33 cellular contexts compared by ENCODE assay signal in genomic region chr9:24931894-24932293, GRCh38.
"Had no signal": no experiment of that assay in that cellular context is flagged by ENCODE, and none has a peak within 500 bp of the region (broad histone marks: within the 10 kb centered on the region; RNA-seq: fewer than 3 reads in every experiment).

No MANE protein-coding gene starts in this region.

- H3K9ac ChIP-seq: SK-N-SH had no signal

- H3K9me3 ChIP-seq: MG63, SJSA1, SK-N-SH had no signal

- DNase-seq: Kasumi-1, MG63, NCI-H1048, NCI-H1092 treated with DMSO at 0.1 percent for 48 hours, NCI-H1105 treated with DMSO at 0.1 percent for 48 hours, NCI-H1417, NCI-H1436, NCI-H146, NCI-H1694, NCI-H187, NCI-H1930, NCI-H2029 treated with DMSO at 0.1 percent for 48 hours, NCI-H2081 treated with DMSO at 0.1 percent for 48 hours, NCI-H2107, NCI-H2171, NCI-H226, NCI-H446 treated with DMSO at 0.1 percent for 48 hours, NCI-H510A, NCI-H524, NCI-H526, NCI-H69, NCI-H748 treated with DMSO at 0.1 percent for 48 hours, NCI-H82, OCI-M1, PC-3, Peyer's patch, Right ventricle myocardium superior, RPMI8226, SHP77 treated with DMSO at 0.1 percent for 48 hours, SK-N-SH, SW 1271, T-helper 1 cell had no signal

- H3K27ac ChIP-seq: Peyer's patch, SJSA1 had no signal

- H3K4me2 ChIP-seq: SK-N-SH had no signal

- H3K4me1 ChIP-seq: Peyer's patch, SJSA1 had no signal

- H3K27me3 ChIP-seq: MG63, Peyer's patch, SJSA1 had no signal

- ATAC-seq: PC-3 had no signal

- H3K4me3 ChIP-seq: MG63, Peyer's patch, SJSA1 had no signal

- H3K36me3 ChIP-seq: MG63, Peyer's patch, SJSA1 had no signal
